33 cellular contexts compared by ENCODE assay signal in the genomic region with DNA sequence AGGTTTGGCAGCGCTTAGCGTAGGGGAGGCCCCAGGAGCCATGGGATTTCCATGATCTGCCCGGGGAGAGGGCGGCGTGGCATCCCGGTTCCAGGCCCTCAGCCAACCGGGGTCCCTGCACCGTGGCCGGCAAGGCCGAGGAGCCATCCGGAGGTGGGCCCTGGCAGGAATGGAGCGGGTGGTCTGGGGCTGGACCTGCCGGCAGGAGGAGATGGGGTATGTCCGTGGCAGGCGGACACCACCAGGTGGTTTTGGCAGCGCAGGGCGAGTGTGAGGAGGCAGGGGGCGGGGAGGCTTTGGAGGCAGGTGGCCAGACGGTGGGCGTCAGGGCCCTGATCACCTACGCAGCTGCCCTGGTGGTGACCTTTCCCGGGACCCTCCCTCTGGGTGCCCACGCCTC. TPM values are rescaled to one million over a fixed set of nuclear protein-coding genes. Genes with fewer than 3 reads are reported as not detected.
"Had no signal": no experiment of that assay in that cellular context is flagged by ENCODE, and none has a peak within 500 bp of the region (broad histone marks: within the 10 kb centered on the region; RNA-seq: fewer than 3 reads in every experiment).

No MANE protein-coding gene starts in this region.

- ATAC-seq: effector memory CD8-positive, alpha-beta T cell; left colon; left ventricle myocardium superior; naive thymus-derived CD4-positive, alpha-beta T cell; sciatic nerve; stimulated activated effector memory CD8-positive, alpha-beta T cell treated with anti-CD3 and anti-CD28 coated beads, Interleukin-12 subunit alpha, Interleukin-12 subunit beta, amount 100 ng/mL, for 72 hours had no signal

- H3K9ac ChIP-seq: neural progenitor cell had no signal

- H3K27ac ChIP-seq: esophagus squamous epithelium, heart right ventricle, neural progenitor cell, prostate gland, right atrium auricular region, stomach had no signal

- H3K27me3 ChIP-seq: esophagus squamous epithelium, neural progenitor cell, right atrium auricular region, stomach, thyroid gland had no signal

- H3K36me3 ChIP-seq: prostate gland, right atrium auricular region had no signal

- H3K9me3 ChIP-seq: prostate gland, right atrium auricular region, thyroid gland had no signal

- DNase-seq: cerebellar nuclear complex; cortex of kidney; effector memory CD8-positive, alpha-beta T cell; erythroblast; esophagus squamous epithelium; foreskin melanocyte; glutamatergic neuron; hippocampal formation; left colon; left ventricle myocardium superior; midbrain; naive thymus-derived CD4-positive, alpha-beta T cell; stimulated activated CD4-positive, alpha-beta T cell treated with anti-CD3 and anti-CD28 coated beads, Interleukin-12 subunit alpha, Interleukin-12 subunit beta, amount 100 ng/mL, for 4 hours; stimulated activated CD4-positive, alpha-beta T cell treated with anti-CD3 and anti-CD28 coated beads, Interleukin-1b, Interleukin-23, amount 100 ng/mL, for 48 hours; stimulated activated CD4-positive, alpha-beta T cell treated with anti-CD3 and anti-CD28 coated beads, Interleukin-4, amount 100 ng/mL, for 24 hours; stomach; trophoblast cell had no signal

- H3K4me2 ChIP-seq: neural progenitor cell, smooth muscle cell had no signal

- H3K4me1 ChIP-seq: esophagus squamous epithelium, heart right ventricle, neural progenitor cell, prostate gland, right atrium auricular region, stomach had no signal

- H3K4me3 ChIP-seq: esophagus squamous epithelium, heart right ventricle, neural progenitor cell, prostate gland, right atrium auricular region, smooth muscle cell, stomach, thyroid gland had no signal

- FAIRE-seq: endometrium, islet of Langerhans, urothelium cell line had no signal

- H2AFZ ChIP-seq: neural progenitor cell had no signal

RNA-seq across cellular contexts. Expression of gene GABRD, which starts 41.4 kb away (rescaled TPM):
- total RNA-seq: kidney epithelial cell, left colon, osteocyte, right atrium auricular region, sciatic nerve, smooth muscle cell had no signal
- polyA plus RNA-seq: smooth muscle cell had no signal

RNA-seq across cellular contexts. Expression of gene CFAP74, which starts 56.9 kb away (rescaled TPM):
- total RNA-seq: dermis microvascular lymphatic vessel endothelial cell; esophagus squamous epithelium; heart right ventricle; kidney epithelial cell; left colon; left ventricle myocardium superior; lung microvascular endothelial cell; mucosa of gallbladder; naive thymus-derived CD4-positive, alpha-beta T cell; osteocyte; right atrium auricular region; smooth muscle cell had no signal
- polyA plus RNA-seq: naive thymus-derived CD4-positive, alpha-beta T cell; smooth muscle cell; stomach had no signal
